In genomic region chr5:444226-444625, GRCh38 we compare ENCODE assay signal across 8 cellular contexts. TPM values are rescaled to one million over a fixed set of nuclear protein-coding genes. Genes with fewer than 3 reads are reported as not detected.
A peak's percentile ranks its signal among the peaks of the same experiment; 100 is the strongest.
DNase-seq lines count a peak whose midpoint lies in the region; ATAC-seq and TF ChIP-seq lines count a peak whose summit lies in the region.

No MANE protein-coding gene starts in this region.

- intact Hi-C loops in activated CD4-positive, alpha-beta memory T cell treated with anti-CD3 and anti-CD28 coated beads for 36 hours (cut with micrococcal nuclease): loop anchor here (5.0 kb wide), 1 partner anchor 172 kb away; the partner anchor contains the start of gene PDCD6

- H3K27ac ChIP-seq in stomach smooth muscle (ENCODE audit: low read length): no peak overlapping the region
- no peak overlapping the region for H3K27ac ChIP-seq in WERI-Rb-1

- H3K36me3 Mint-ChIP-seq in activated CD4-positive, alpha-beta T cell treated with anti-CD3 and anti-CD28 coated beads, Interleukin-2, amount 10 ng/mL, durations not matched to agents 7 days and 5 days (ENCODE audit: low read depth): peaks cover 31% of the 10 kb centered on the region
- H3K36me3 Mint-ChIP-seq in activated CD4-positive, alpha-beta memory T cell treated with anti-CD3 and anti-CD28 coated beads for 36 hours: peaks cover 23% of the 10 kb centered on the region

- H3K36me3 ChIP-seq in stomach smooth muscle (ENCODE audit: control insufficient read depth in 2 of 2, insufficient read depth in 2 of 2, low read length in 2 of 2) (peaks cover 17 to 27% of the 10 kb centered on the region in 2 donors), WERI-Rb-1 (peaks cover 29% of the 10 kb centered on the region)

- peaks cover 18% of the 10 kb centered on the region for H3K4me1 ChIP-seq in stomach smooth muscle (ENCODE audit: control insufficient read depth, insufficient read depth, low read length)

- no peaks in the 10 kb centered on the region for H3K27me3 Mint-ChIP-seq in activated CD4-positive, alpha-beta T cell treated with anti-CD3 and anti-CD28 coated beads, Interleukin-2, amount 10 ng/mL, durations not matched to agents 7 days and 5 days
- no peaks in the 10 kb centered on the region for H3K27me3 Mint-ChIP-seq in activated CD4-positive, alpha-beta memory T cell treated with anti-CD3 and anti-CD28 coated beads for 36 hours

- DNase-seq in activated CD4-positive, alpha-beta T cell treated with anti-CD3 and anti-CD28 coated beads, Interleukin-2, amount 10 ng/mL, durations not matched to agents 7 days and 5 days: no peak
- no peak for DNase-seq in activated CD4-positive, alpha-beta T cell treated with anti-CD3 and anti-CD28 coated beads for 4 hours
- no peak for DNase-seq in activated CD4-positive, alpha-beta memory T cell treated with anti-CD3 and anti-CD28 coated beads for 36 hours
- DNase-seq in WERI-Rb-1: no peak
- DNase-seq in GM19238 (ENCODE audit: insufficient read length, low spot score): no peak

- H3K27me3 ChIP-seq in stomach smooth muscle (ENCODE audit: control insufficient read depth in 1 of 2, insufficient read depth in 2 of 2, low read length in 2 of 2) (no peaks in the 10 kb centered on the region), WERI-Rb-1 (ENCODE audit: insufficient read depth, low read depth, severe bottlenecking) (no peaks in the 10 kb centered on the region)

- H3K4me3 Mint-ChIP-seq in activated CD4-positive, alpha-beta T cell treated with anti-CD3 and anti-CD28 coated beads, Interleukin-2, amount 10 ng/mL, durations not matched to agents 7 days and 5 days: peak overlapping the region; percentile 94
- H3K4me3 Mint-ChIP-seq in activated CD4-positive, alpha-beta memory T cell treated with anti-CD3 and anti-CD28 coated beads for 36 hours: peak overlapping the region; percentile 95

- H3K9me3 ChIP-seq in iPS-18c (ENCODE audit: control insufficient read depth, insufficient read depth, low read length) (no peaks in the 10 kb centered on the region), stomach smooth muscle (ENCODE audit: control insufficient read depth in 2 of 2, low read length in 2 of 2) (no peaks in the 10 kb centered on the region), WERI-Rb-1 (ENCODE audit: severe bottlenecking) (no peaks in the 10 kb centered on the region)

- H3K9me3 Mint-ChIP-seq in activated CD4-positive, alpha-beta T cell treated with anti-CD3 and anti-CD28 coated beads, Interleukin-2, amount 10 ng/mL, durations not matched to agents 7 days and 5 days: no peaks in the 10 kb centered on the region
- H3K9me3 Mint-ChIP-seq in activated CD4-positive, alpha-beta memory T cell treated with anti-CD3 and anti-CD28 coated beads for 36 hours: no peaks in the 10 kb centered on the region

- no peak for ATAC-seq in HG03469 (IDR thresholded peaks at IDR 0.05; ENCODE audit: unreplicated experiment)

- H3K9ac ChIP-seq in stomach smooth muscle (ENCODE audit: low read length in 2 of 2): peak overlapping the region in 1 of 2 donors; percentile 96

- peak overlapping the region; percentile 86 for H3K27ac Mint-ChIP-seq in activated CD4-positive, alpha-beta T cell treated with anti-CD3 and anti-CD28 coated beads, Interleukin-2, amount 10 ng/mL, durations not matched to agents 7 days and 5 days
- peak overlapping the region; percentile 61 for H3K27ac Mint-ChIP-seq in activated CD4-positive, alpha-beta memory T cell treated with anti-CD3 and anti-CD28 coated beads for 36 hours

- H3K4me3 ChIP-seq in iPS-18c (ENCODE audit: insufficient read depth, low read depth, low read length): 0 out of 2 replicates have a peak overlapping the region, but pooled peaks have one; percentile 86
- H3K4me3 ChIP-seq in stomach smooth muscle (ENCODE audit: low read length in 2 of 2): peak overlapping the region; percentile 95 to 99
- H3K4me3 ChIP-seq in WERI-Rb-1 (ENCODE audit: low read depth, low read length): no peak overlapping the region

- no peak for TF ChIP-seq CTCF in WERI-Rb-1 (IDR thresholded peaks at IDR 0.05; ENCODE audit: low read depth, low read length)

- POLR2A ChIA-PET in activated CD4-positive, alpha-beta T cell treated with anti-CD3 and anti-CD28 coated beads, Interleukin-2, amount 10 ng/mL, durations not matched to agents 7 days and 5 days (lab: Charles Lee): no interaction called here
- POLR2A ChIA-PET in activated CD4-positive, alpha-beta memory T cell treated with anti-CD3 and anti-CD28 coated beads for 36 hours (lab: Charles Lee): no interaction called here

- CTCF ChIA-PET in activated CD4-positive, alpha-beta T cell treated with anti-CD3 and anti-CD28 coated beads, Interleukin-2, amount 10 ng/mL, durations not matched to agents 7 days and 5 days (lab: Charles Lee): interaction anchor here (1.2 kb wide), 1 partner anchor 16 kb away, joined by 3 read pairs; no protein-coding TSS in a partner anchor
- CTCF ChIA-PET in activated CD4-positive, alpha-beta memory T cell treated with anti-CD3 and anti-CD28 coated beads for 36 hours (lab: Charles Lee): interaction anchor here (1.0 to 3.7 kb wide), 3 partner anchors 30 to 127 kb away, joined by 3 to 16 read pairs (median 14); partner anchors contain the start of gene AHRR

- H3K4me1 Mint-ChIP-seq in activated CD4-positive, alpha-beta T cell treated with anti-CD3 and anti-CD28 coated beads, Interleukin-2, amount 10 ng/mL, durations not matched to agents 7 days and 5 days: peaks cover 52% of the 10 kb centered on the region
- H3K4me1 Mint-ChIP-seq in activated CD4-positive, alpha-beta memory T cell treated with anti-CD3 and anti-CD28 coated beads for 36 hours (ENCODE audit: low read depth): peaks cover 32% of the 10 kb centered on the region

RNA-seq across cellular contexts. Expression of gene EXOC3, which starts 1.2 kb away (rescaled TPM):
- 10 to 100 TPM; 65.5 to 79.0 TPM for total RNA-seq in activated CD4-positive, alpha-beta T cell treated with anti-CD3 and anti-CD28 coated beads, Interleukin-2, amount 10 ng/mL, durations not matched to agents 7 days and 5 days
- 10 to 100 TPM; 49.9 to 54.5 TPM for total RNA-seq in activated CD4-positive, alpha-beta memory T cell treated with anti-CD3 and anti-CD28 coated beads for 36 hours
